9 cellular contexts compared by ENCODE assay signal in genomic region chr2:25521665-25522387, GRCh38.
DNase-seq lines count a peak whose midpoint lies in the region; ATAC-seq lines count a peak whose summit lies in the region.
"Had no signal": no experiment of that assay in that cellular context is flagged by ENCODE, and none has a peak within 500 bp of the region (broad histone marks: within the 10 kb centered on the region; RNA-seq: fewer than 3 reads in every experiment).

No MANE protein-coding gene starts in this region.

- no peak overlapping the region for H3K27ac ChIP-seq in CD8-positive, alpha-beta memory T cell (ENCODE audit: low read depth, low read length)

- H3K4me3 Mint-ChIP-seq in CD8-positive, alpha-beta memory T cell, result peak overlapping the region in 5 of 7 donors; percentile 1 to 33 (median 6)
- peak overlapping the region; percentile 71 for H3K4me3 Mint-ChIP-seq in activated T-helper 17 cell treated with anti-CD3 and anti-CD28 coated beads, Interleukin-2, amount 50 U/mL, for 72 hours
- H3K4me3 Mint-ChIP-seq: activated naive CD8-positive, alpha-beta T cell had no signal

- POLR2A ChIA-PET in CD8-positive, alpha-beta memory T cell (lab: Charles Lee), result interaction anchor here (0.7 kb wide), 1 partner anchor 658 kb away, joined by 9 read pairs; no protein-coding TSS in a partner anchor

- CTCF ChIA-PET in CD8-positive, alpha-beta memory T cell (lab: Charles Lee), result no interaction called here

- ATAC-seq in GM18870 (IDR thresholded peaks at IDR 0.05; ENCODE audit: unreplicated experiment) (peak; percentile 82), HG03442 (IDR thresholded peaks at IDR 0.05; ENCODE audit: unreplicated experiment) (peak; percentile 47), Right ventricle myocardium superior (ENCODE audit: poor library complexity) (peak; percentile 81), GM18519 (IDR thresholded peaks at IDR 0.05; ENCODE audit: low FRiP score, unreplicated experiment) (no peak)
- ATAC-seq in activated T-helper 17 cell treated with anti-CD3 and anti-CD28 coated beads, Interleukin-2, amount 50 U/mL, for 72 hours (replicated peaks), result peak; percentile 96

- H3K36me3 Mint-ChIP-seq in CD8-positive, alpha-beta memory T cell, result peaks cover 0 to 5% (median 0%) of the 10 kb centered on the region in 3 donors
- H3K36me3 Mint-ChIP-seq in activated T-helper 17 cell treated with anti-CD3 and anti-CD28 coated beads, Interleukin-2, amount 50 U/mL, for 72 hours (ENCODE audit: low read depth), result no peaks in the 10 kb centered on the region
- H3K36me3 Mint-ChIP-seq: activated naive CD8-positive, alpha-beta T cell had no signal

- no peaks in the 10 kb centered on the region for H3K9me3 Mint-ChIP-seq in CD8-positive, alpha-beta memory T cell
- H3K9me3 Mint-ChIP-seq in activated T-helper 17 cell treated with anti-CD3 and anti-CD28 coated beads, Interleukin-2, amount 50 U/mL, for 72 hours, result no peaks in the 10 kb centered on the region

- no peak overlapping the region for H3K4me3 ChIP-seq in CD8-positive, alpha-beta memory T cell (ENCODE audit: low read length)

- peak overlapping the region; percentile 0 to 88 (median 38) for H3K27ac Mint-ChIP-seq in CD8-positive, alpha-beta memory T cell
- H3K27ac Mint-ChIP-seq in activated T-helper 17 cell treated with anti-CD3 and anti-CD28 coated beads, Interleukin-2, amount 50 U/mL, for 72 hours, result peak overlapping the region; percentile 18
- H3K27ac Mint-ChIP-seq: activated naive CD8-positive, alpha-beta T cell had no signal

- DNase-seq in CD8-positive, alpha-beta memory T cell, result peak in 4 of 5 donors; percentile 9 to 68 (median 62)
- DNase-seq in NCI-H510A treated with DMSO at 0.1 percent for 48 hours (lab: John Stamatoyannopoulos, UW), result peak; percentile 59
- DNase-seq in Right ventricle myocardium superior, result no peak
- DNase-seq in pulmonary artery endothelial cell (ENCODE audit: low read depth, low spot score), result peak; percentile 47

- H3K9me3 ChIP-seq in CD8-positive, alpha-beta memory T cell (ENCODE audit: low read length), result no peaks in the 10 kb centered on the region

- no peaks in the 10 kb centered on the region for H3K27me3 Mint-ChIP-seq in CD8-positive, alpha-beta memory T cell
- no peaks in the 10 kb centered on the region for H3K27me3 Mint-ChIP-seq in activated T-helper 17 cell treated with anti-CD3 and anti-CD28 coated beads, Interleukin-2, amount 50 U/mL, for 72 hours
- H3K27me3 Mint-ChIP-seq: activated naive CD8-positive, alpha-beta T cell had no signal

- intact Hi-C loops in Right ventricle myocardium superior (cut with DNase I), result loop anchor here (2.0 to 10.0 kb wide), 2 partner anchors 147 to 179 kb away; no protein-coding TSS in a partner anchor

- H3K27me3 ChIP-seq in CD8-positive, alpha-beta memory T cell (ENCODE audit: insufficient read depth, low read length, poor library complexity, severe bottlenecking), result no peaks in the 10 kb centered on the region

- peaks cover 7 to 9% (median 9%) of the 10 kb centered on the region in 3 donors for H3K4me1 Mint-ChIP-seq in CD8-positive, alpha-beta memory T cell
- H3K4me1 Mint-ChIP-seq in activated T-helper 17 cell treated with anti-CD3 and anti-CD28 coated beads, Interleukin-2, amount 50 U/mL, for 72 hours, result peaks cover 6% of the 10 kb centered on the region

- peaks cover 5% of the 10 kb centered on the region for H3K4me1 ChIP-seq in CD8-positive, alpha-beta memory T cell (ENCODE audit: insufficient read depth, low read length)

- H3K36me3 ChIP-seq in CD8-positive, alpha-beta memory T cell (ENCODE audit: insufficient read depth, low read length), result no peaks in the 10 kb centered on the region
